In genomic region chr7:67654622-67655021, GRCh38 we compare ENCODE assay signal across 20 cellular contexts.
"Had no signal": no experiment of that assay in that cellular context is flagged by ENCODE, and none has a peak within 500 bp of the region (broad histone marks: within the 10 kb centered on the region; RNA-seq: fewer than 3 reads in every experiment).

No MANE protein-coding gene starts in this region.

- H3K36me3 ChIP-seq: brain microvascular endothelial cell, cardiac muscle cell, esophagus squamous epithelium, sigmoid colon, suprapubic skin, thyroid gland had no signal

- H3K79me2 ChIP-seq: parathyroid adenoma had no signal

- H3K27ac ChIP-seq: brain microvascular endothelial cell, cardiac muscle cell, foreskin keratinocyte, parathyroid adenoma, psoas muscle, suprapubic skin, thyroid gland had no signal

- H3K27ac Mint-ChIP-seq: naive B cell, nephron had no signal

- H3K27me3 ChIP-seq: brain microvascular endothelial cell, cardiac muscle cell, esophagus squamous epithelium, foreskin keratinocyte, sigmoid colon, suprapubic skin, thyroid gland had no signal

- DNase-seq: brain microvascular endothelial cell; effector memory CD4-positive, alpha-beta T cell; esophagus squamous epithelium; foreskin keratinocyte; islet precursor cell; midbrain; naive B cell; occipital lobe; psoas muscle; retina; sigmoid colon; small intestine; stimulated activated CD4-positive, alpha-beta T cell treated with anti-CD3 and anti-CD28 coated beads, Interleukin-2, amount 100 ng/mL, for 48 hours; stimulated activated naive CD4-positive, alpha-beta T cell treated with Interleukin-2 at 50 U/mL for 16 hours; thyroid gland had no signal

- H3K4me1 ChIP-seq: foreskin keratinocyte, parathyroid adenoma, psoas muscle, suprapubic skin had no signal

- H3K36me3 Mint-ChIP-seq: naive B cell had no signal

- H3K4me1 Mint-ChIP-seq: naive B cell had no signal

- H3K27me3 Mint-ChIP-seq: naive B cell had no signal

- H2AFZ ChIP-seq: parathyroid adenoma had no signal

- ATAC-seq: foreskin keratinocyte, psoas muscle had no signal

- H3K9me3 ChIP-seq: esophagus squamous epithelium, psoas muscle, suprapubic skin, thyroid gland had no signal

- H3K9ac ChIP-seq: parathyroid adenoma had no signal

- FAIRE-seq: endometrium, small intestine had no signal

- H3K4me3 Mint-ChIP-seq: naive B cell, nephron had no signal

- H3K4me3 ChIP-seq: cardiac muscle cell, esophagus squamous epithelium, psoas muscle, sigmoid colon, suprapubic skin, thyroid gland had no signal
